In genomic region chr6:27517928-27518787, GRCh38 we compare ENCODE assay signal across 8 cellular contexts. TPM values are rescaled to one million over a fixed set of nuclear protein-coding genes. Genes with fewer than 3 reads are reported as not detected.
DNase-seq lines count a peak whose midpoint lies in the region; ATAC-seq and TF ChIP-seq lines count a peak whose summit lies in the region.

No MANE protein-coding gene starts in this region.

- H2AFZ ChIP-seq in Karpas-422 (ENCODE audit: low read length): peak overlapping the region; percentile 97

- CTCF ChIA-PET in activated CD4-positive, alpha-beta memory T cell treated with anti-CD3 and anti-CD28 coated beads for 36 hours (lab: Charles Lee): interaction anchor here (0.6 to 2.8 kb wide), 29 partner anchors 9 to 1345 kb away, joined by 3 to 47 read pairs (median 4); partner anchors contain the start of genes ZNF184 and ZNF391

- H3K36me3 ChIP-seq in Karpas-422 (ENCODE audit: insufficient read depth, low read length): no peaks in the 10 kb centered on the region

- H3K27me3 ChIP-seq in Karpas-422 (ENCODE audit: low read length): no peaks in the 10 kb centered on the region

- H3K4me1 ChIP-seq in Karpas-422 (ENCODE audit: low read length): peaks cover 9% of the 10 kb centered on the region

- peaks cover 2% of the 10 kb centered on the region for H3K36me3 Mint-ChIP-seq in activated CD4-positive, alpha-beta memory T cell treated with anti-CD3 and anti-CD28 coated beads for 36 hours
- H3K36me3 Mint-ChIP-seq in stimulated activated effector memory CD8-positive, alpha-beta T cell treated with anti-CD3 and anti-CD28 coated beads, Interleukin-12 subunit alpha, Interleukin-12 subunit beta, amount 100 ng/mL, for 72 hours: peaks cover 14% of the 10 kb centered on the region

- no peak for TF ChIP-seq CTCF in GM12865 (IDR thresholded peaks at IDR 0.05; ENCODE audit: insufficient read depth, low read depth, low read length, missing control alignments)

- peak overlapping the region; percentile 90 for H3K4me2 ChIP-seq in Karpas-422 (ENCODE audit: low read depth, low read length, poor library complexity, severe bottlenecking)

- H3K4me3 Mint-ChIP-seq in activated CD4-positive, alpha-beta memory T cell treated with anti-CD3 and anti-CD28 coated beads for 36 hours: peak overlapping the region; percentile 79
- H3K4me3 Mint-ChIP-seq in stimulated activated effector memory CD8-positive, alpha-beta T cell treated with anti-CD3 and anti-CD28 coated beads, Interleukin-12 subunit alpha, Interleukin-12 subunit beta, amount 100 ng/mL, for 72 hours: peak overlapping the region; percentile 83

- peaks cover 19% of the 10 kb centered on the region for H3K4me1 Mint-ChIP-seq in activated CD4-positive, alpha-beta memory T cell treated with anti-CD3 and anti-CD28 coated beads for 36 hours (ENCODE audit: low read depth)
- H3K4me1 Mint-ChIP-seq in stimulated activated effector memory CD8-positive, alpha-beta T cell treated with anti-CD3 and anti-CD28 coated beads, Interleukin-12 subunit alpha, Interleukin-12 subunit beta, amount 100 ng/mL, for 72 hours: peaks cover 16% of the 10 kb centered on the region

- H3K9ac ChIP-seq in Karpas-422 (ENCODE audit: low read length): peak overlapping the region; percentile 77

- H3K9me3 ChIP-seq in Karpas-422 (ENCODE audit: low read length): no peaks in the 10 kb centered on the region

- H3K9me2 ChIP-seq in Karpas-422 (replicated peaks; ENCODE audit: insufficient read depth, low read length): no peaks in the 10 kb centered on the region

- intact Hi-C loops in activated CD4-positive, alpha-beta memory T cell treated with anti-CD3 and anti-CD28 coated beads for 36 hours (cut with micrococcal nuclease): loop anchor here (1.0 to 5.0 kb wide), 6 partner anchors 15 to 341 kb away; no protein-coding TSS in a partner anchor
- intact Hi-C loops in left ventricle myocardium superior (cut with micrococcal nuclease): no loop called here

- no peaks in the 10 kb centered on the region for H3K79me2 ChIP-seq in Karpas-422 (ENCODE audit: low read length)

- peaks cover 25% of the 10 kb centered on the region for H3K27me3 Mint-ChIP-seq in activated CD4-positive, alpha-beta memory T cell treated with anti-CD3 and anti-CD28 coated beads for 36 hours

- DNase-seq in GM12865 (ENCODE audit: low read depth) (peak; percentile 47), Karpas-422 (peak; percentile 74), left ventricle myocardium superior (no peak)
- no peak for DNase-seq in activated CD4-positive, alpha-beta memory T cell treated with anti-CD3 and anti-CD28 coated beads for 36 hours
- no peak for DNase-seq in stimulated activated effector memory CD8-positive, alpha-beta T cell treated with anti-CD3 and anti-CD28 coated beads, Interleukin-12 subunit alpha, Interleukin-12 subunit beta, amount 100 ng/mL, for 72 hours (ENCODE audit: low spot score in 2 of 2)

- H3K27ac ChIP-seq in Karpas-422 (ENCODE audit: low read length): no peak overlapping the region

- POLR2A ChIA-PET in activated CD4-positive, alpha-beta memory T cell treated with anti-CD3 and anti-CD28 coated beads for 36 hours (lab: Charles Lee): interaction anchor here (1.1 to 1.6 kb wide), 4 partner anchors 12 to 234 kb away, joined by 3 to 7 read pairs (median 4); no protein-coding TSS in a partner anchor

- H3K4me3 ChIP-seq in GM12865 (ENCODE audit: low read depth, low read length): peak overlapping the region; percentile 91
- peak overlapping the region; percentile 81 for H3K4me3 ChIP-seq in Karpas-422 (ENCODE audit: low read length)

- H3K27ac Mint-ChIP-seq in activated CD4-positive, alpha-beta memory T cell treated with anti-CD3 and anti-CD28 coated beads for 36 hours: peak overlapping the region; percentile 77
- peak overlapping the region; percentile 96 for H3K27ac Mint-ChIP-seq in stimulated activated effector memory CD8-positive, alpha-beta T cell treated with anti-CD3 and anti-CD28 coated beads, Interleukin-12 subunit alpha, Interleukin-12 subunit beta, amount 100 ng/mL, for 72 hours

- H3K9me3 Mint-ChIP-seq in activated CD4-positive, alpha-beta memory T cell treated with anti-CD3 and anti-CD28 coated beads for 36 hours: no peaks in the 10 kb centered on the region
- no peaks in the 10 kb centered on the region for H3K9me3 Mint-ChIP-seq in stimulated activated effector memory CD8-positive, alpha-beta T cell treated with anti-CD3 and anti-CD28 coated beads, Interleukin-12 subunit alpha, Interleukin-12 subunit beta, amount 100 ng/mL, for 72 hours

- ATAC-seq in left ventricle myocardium superior (peak; percentile 49), HG02885 (IDR thresholded peaks at IDR 0.05; ENCODE audit: poor library complexity, unreplicated experiment) (no peak), HG03108 (IDR thresholded peaks at IDR 0.05; ENCODE audit: unreplicated experiment) (no peak)
- ATAC-seq in stimulated activated effector memory CD8-positive, alpha-beta T cell treated with anti-CD3 and anti-CD28 coated beads, Interleukin-12 subunit alpha, Interleukin-12 subunit beta, amount 100 ng/mL, for 72 hours: peak; percentile 55
- no peak for ATAC-seq in activated CD4-positive, CD25-positive, alpha-beta regulatory T cell treated with anti-CD3 and anti-CD28 coated beads, Interleukin-2, amount 50 U/mL, for 24 hours

- no peaks in the 10 kb centered on the region for H4K20me1 ChIP-seq in Karpas-422 (ENCODE audit: insufficient read depth, low read depth, low read length)

RNA-seq across cellular contexts. Expression of gene ZNF184, which starts 45.3 kb away (rescaled TPM):
- total RNA-seq in Karpas-422 (2014; rRNA removed; shearing (Covaris generic); ENCODE audit: low replicate concordance): 9.5 and 18.8 TPM in 2 replicates
- total RNA-seq in activated CD4-positive, alpha-beta memory T cell treated with anti-CD3 and anti-CD28 coated beads for 36 hours: 10 to 100 TPM; 12.2 to 12.7 TPM
- 4.1 TPM for total RNA-seq in left ventricle myocardium superior

Comparison
In these comparisons a context has a peak if more than half of its experiments do, and no peak if none do; other contexts are left out.
1. DNase-seq: peak in GM12865 (single experiment) and Karpas-422 (single experiment); none in activated CD4-positive, alpha-beta memory T cell treated with anti-CD3 and anti-CD28 coated beads for 36 hours (single experiment), left ventricle myocardium superior (single experiment) and stimulated activated effector memory CD8-positive, alpha-beta T cell treated with anti-CD3 and anti-CD28 coated beads, Interleukin-12 subunit alpha, Interleukin-12 subunit beta, amount 100 ng/mL, for 72 hours (0 of 2).
2. ATAC-seq: peak in left ventricle myocardium superior (single experiment) and stimulated activated effector memory CD8-positive, alpha-beta T cell treated with anti-CD3 and anti-CD28 coated beads, Interleukin-12 subunit alpha, Interleukin-12 subunit beta, amount 100 ng/mL, for 72 hours (single experiment); none in HG02885 (single experiment), activated CD4-positive, CD25-positive, alpha-beta regulatory T cell treated with anti-CD3 and anti-CD28 coated beads, Interleukin-2, amount 50 U/mL, for 24 hours (0 of 2) and HG03108 (single experiment).